22 cellular contexts compared by ENCODE assay signal in the genomic region with DNA sequence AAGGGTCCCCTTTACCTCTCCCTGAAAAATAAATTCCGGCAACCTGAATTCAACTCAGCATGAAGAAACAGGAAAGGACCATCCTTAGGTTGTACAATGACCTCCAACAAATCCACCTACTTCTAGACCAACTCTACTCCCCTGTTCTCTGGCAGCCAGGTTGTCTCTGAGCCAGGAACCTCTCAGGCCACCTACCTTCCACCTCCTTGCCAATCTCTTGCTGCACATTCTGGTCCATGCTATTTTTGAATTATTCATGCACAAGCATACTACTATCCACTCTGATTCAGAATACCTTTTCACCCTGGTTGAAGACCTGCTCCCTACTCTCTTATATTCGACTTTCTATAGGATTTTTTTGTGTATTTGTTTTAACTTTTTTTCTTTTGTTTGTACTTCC.
"Had no signal": no experiment of that assay in that cellular context is flagged by ENCODE, and none has a peak within 500 bp of the region (broad histone marks: within the 10 kb centered on the region; RNA-seq: fewer than 3 reads in every experiment).

No MANE protein-coding gene starts in this region.

- H3K4me3 Mint-ChIP-seq: dendritic cell treated with granulocyte-macrophage colony-stimulating factor and Interleukin-4, amounts not matched to agents 40 ng/mL and 50 ng/mL, for 4 days; effector memory CD8-positive, alpha-beta T cell; endodermal cell had no signal

- H3K9me3 Mint-ChIP-seq: dendritic cell treated with granulocyte-macrophage colony-stimulating factor and Interleukin-4, amounts not matched to agents 40 ng/mL and 50 ng/mL, for 4 days; effector memory CD8-positive, alpha-beta T cell had no signal

- ATAC-seq: effector memory CD8-positive, alpha-beta T cell; esophagus mucosa; foreskin keratinocyte; gastrocnemius medialis; gastroesophageal sphincter; heart left ventricle; heart right ventricle had no signal

- DNase-seq: colonic mucosa; cortex of kidney; dermis blood vessel endothelial cell; dorsolateral prefrontal cortex; effector CD4-positive, alpha-beta T cell; effector CD8-positive, alpha-beta T cell; effector memory CD4-positive, alpha-beta T cell; effector memory CD8-positive, alpha-beta T cell; endodermal cell; erythroblast; esophagus squamous epithelium; foreskin fibroblast; foreskin keratinocyte; foreskin melanocyte; gastrocnemius medialis; glutamatergic neuron; head of caudate nucleus; heart left ventricle; heart right ventricle had no signal

- H3K4me1 Mint-ChIP-seq: endodermal cell had no signal

- H3K27ac Mint-ChIP-seq: dendritic cell treated with granulocyte-macrophage colony-stimulating factor and Interleukin-4, amounts not matched to agents 40 ng/mL and 50 ng/mL, for 4 days; effector memory CD8-positive, alpha-beta T cell; endodermal cell had no signal

- H3K27me3 Mint-ChIP-seq: dendritic cell treated with granulocyte-macrophage colony-stimulating factor and Interleukin-4, amounts not matched to agents 40 ng/mL and 50 ng/mL, for 4 days; effector memory CD8-positive, alpha-beta T cell had no signal
